ENCODE assay signal across 8 cellular contexts in the genomic region with DNA sequence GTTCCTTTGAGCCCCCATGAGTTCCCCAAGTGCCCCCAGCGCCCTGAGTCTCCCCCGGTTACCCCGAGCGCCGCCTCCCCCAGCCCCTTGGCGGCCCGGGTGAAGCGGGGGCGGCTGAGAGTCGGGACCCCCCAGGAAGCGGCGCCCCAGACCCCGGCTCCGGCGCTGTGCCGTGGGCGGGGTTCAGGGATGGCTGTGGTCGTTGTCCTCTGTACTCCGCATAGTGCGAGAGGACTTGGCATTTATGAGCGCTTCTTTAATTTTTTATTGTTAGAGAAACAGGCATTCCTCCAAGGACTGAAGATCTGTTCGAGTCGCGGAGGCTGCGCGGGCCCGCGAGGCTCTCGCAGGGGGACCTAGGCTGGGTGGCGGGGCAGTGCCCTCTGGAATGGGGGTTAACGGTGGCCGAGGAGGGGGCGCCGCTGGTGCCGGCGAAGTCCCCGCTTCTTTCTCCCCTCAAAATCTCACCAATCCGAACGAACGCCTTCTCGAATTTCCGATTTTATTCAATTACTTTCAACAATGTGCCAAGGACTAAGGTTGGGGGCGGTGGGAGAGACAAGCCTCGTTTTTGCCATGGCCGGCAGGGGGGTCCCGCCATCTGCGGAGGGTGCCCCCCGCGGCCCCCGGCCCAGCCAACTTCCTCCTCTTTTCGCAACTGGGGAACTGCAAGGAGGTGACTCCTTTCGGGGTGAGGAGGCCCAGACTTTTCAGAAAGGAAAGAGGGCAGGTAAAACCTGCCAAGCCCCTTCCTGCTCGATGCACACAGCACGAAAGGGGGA.
A peak's percentile ranks its signal among the peaks of the same experiment; 100 is the strongest.
DNase-seq lines count a peak whose midpoint lies in the region; ATAC-seq, FAIRE-seq and TF ChIP-seq lines count a peak whose summit lies in the region.

No MANE protein-coding gene starts in this region.

- H3K27ac ChIP-seq in DND-41 (ENCODE audit: low read length) = no peak overlapping the region
- H3K27ac ChIP-seq in neutrophil = no peak overlapping the region

- DNase-seq in DND-41 = no peak
- peak; percentile 30 to 41 for DNase-seq in NOMO-1 (lab: John Stamatoyannopoulos, UW; ENCODE audit: unreplicated experiment in 2 of 2)
- DNase-seq in epithelial cell of esophagus (ENCODE audit: low read depth) = no peak
- no peak for DNase-seq in HK-2 (ENCODE audit: unreplicated experiment)
- no peak for DNase-seq in NCI-H446 (lab: John Stamatoyannopoulos, UW)
- DNase-seq in D721Med (ENCODE audit: insufficient read length, low spot score) = no peak

- ATAC-seq in DND-41 (ENCODE audit: insufficient read depth, low read depth) (peak; percentile 57), GM18907 (IDR thresholded peaks at IDR 0.05; ENCODE audit: unreplicated experiment) (no peak)

- no peaks in the 10 kb centered on the region for H3K36me3 ChIP-seq in DND-41 (ENCODE audit: insufficient read depth, low read length)
- no peaks in the 10 kb centered on the region for H3K36me3 ChIP-seq in neutrophil

- H3K4me3 ChIP-seq in DND-41 (ENCODE audit: low read depth in 1 of 2, low read length in 2 of 2) = peak overlapping the region in 1 of 2 experiments; percentile 19; a peak in 2 of 4 replicates
- H3K4me3 ChIP-seq in epithelial cell of esophagus (ENCODE audit: low read length) = peak overlapping the region; percentile 80
- peak overlapping the region; percentile 9 to 61 for H3K4me3 ChIP-seq in neutrophil (ENCODE audit: low read depth in 1 of 2, low read length in 1 of 2)

- TF ChIP-seq CTCF in DND-41 (IDR thresholded peaks at IDR 0.05; ENCODE audit: borderline replicate concordance, extremely low read depth, low read length, poor library complexity, severe bottlenecking) (no peak), epithelial cell of esophagus (IDR thresholded peaks at IDR 0.05; ENCODE audit: insufficient read depth, low read depth, low read length, missing control alignments) (no peak), neutrophil (IDR thresholded peaks at IDR 0.05) (no peak), D721Med (IDR thresholded peaks at IDR 0.05; ENCODE audit: insufficient read depth, missing control alignments) (no peak)

- peak overlapping the region; percentile 53 for H3K4me2 ChIP-seq in DND-41 (ENCODE audit: insufficient read depth, low read length)

- H4K20me1 ChIP-seq in DND-41 (ENCODE audit: insufficient read depth, low read length) = no peaks in the 10 kb centered on the region; the same call in 1 of the 2 replicates

- H2AFZ ChIP-seq in DND-41 (ENCODE audit: low read depth, low read length) = no peak overlapping the region

- peaks cover 11% of the 10 kb centered on the region for H3K4me1 ChIP-seq in DND-41 (ENCODE audit: insufficient read depth, low read length)
- H3K4me1 ChIP-seq in neutrophil (ENCODE audit: control insufficient read depth in 1 of 2, insufficient read depth in 1 of 2, low read depth in 1 of 2, low read length in 1 of 2) = peaks cover 34 to 65% of the 10 kb centered on the region in 2 experiments

- FAIRE-seq in D721Med (lab: Jason Lieb, UNC) = no peak

- H3K27me3 ChIP-seq in DND-41 (ENCODE audit: insufficient read depth, low read length, poor library complexity) (peaks cover 52% of the 10 kb centered on the region), neutrophil (peaks cover 76% of the 10 kb centered on the region)

- no peak overlapping the region for H3K9ac ChIP-seq in DND-41 (ENCODE audit: low read depth, low read length)

- H3K9me3 ChIP-seq in DND-41 (ENCODE audit: insufficient read depth, low read length, severe bottlenecking) (no peaks in the 10 kb centered on the region), neutrophil (no peaks in the 10 kb centered on the region)

- H3K79me2 ChIP-seq in DND-41 (ENCODE audit: insufficient read depth, low read length) = no peaks in the 10 kb centered on the region

Comparison
In these comparisons a context has a peak if more than half of its experiments do, and no peak if none do; other contexts are left out.
1. DNase-seq: peak in NOMO-1 (2 of 2); none in DND-41 (single experiment), epithelial cell of esophagus (single experiment), HK-2 (single experiment), NCI-H446 (0 of 2) and D721Med (single experiment).